Comparison of ENCODE assay signal across 18 cellular contexts in the genomic region with DNA sequence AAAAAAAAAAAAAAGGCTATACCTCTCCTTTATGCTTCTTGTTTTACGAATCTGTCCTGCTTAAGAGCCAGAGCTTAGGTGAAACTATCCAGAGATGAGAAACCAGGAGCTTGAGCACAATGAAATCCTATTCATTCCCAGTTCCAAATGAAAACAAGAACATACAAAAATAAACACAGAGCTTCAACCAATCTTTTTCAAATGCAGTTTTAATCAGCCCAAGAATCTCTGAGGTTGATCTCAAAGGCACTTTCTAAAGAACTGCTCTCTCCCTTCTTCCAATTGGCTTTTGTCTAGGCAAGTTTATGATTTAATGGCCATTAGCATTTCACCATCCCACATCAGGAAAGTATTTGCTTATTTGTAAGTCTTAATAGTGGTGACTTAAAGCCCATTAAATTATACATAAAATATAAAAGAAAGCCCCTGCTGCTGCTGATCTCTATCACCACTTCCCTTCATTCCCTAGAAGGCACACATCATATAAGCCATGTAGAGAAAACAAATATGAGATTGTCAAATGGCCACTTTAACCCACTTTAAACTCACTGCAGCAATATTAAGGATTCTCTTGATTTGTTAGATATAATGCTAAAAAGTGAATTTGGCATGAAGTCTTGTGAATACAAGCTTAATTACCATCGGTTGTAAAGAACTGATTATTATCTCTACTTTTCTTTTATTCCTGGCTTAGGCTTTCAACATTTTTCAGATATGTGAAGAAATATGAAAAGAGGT. TPM values are rescaled to one million over a fixed set of nuclear protein-coding genes. Genes with fewer than 3 reads are reported as not detected.
DNase-seq lines count a peak whose midpoint lies in the region; ATAC-seq and TF ChIP-seq lines count a peak whose summit lies in the region.
"Had no signal": no experiment of that assay in that cellular context is flagged by ENCODE, and none has a peak within 500 bp of the region (broad histone marks: within the 10 kb centered on the region; RNA-seq: fewer than 3 reads in every experiment).

No MANE protein-coding gene starts in this region.

- H3K23ac ChIP-seq in IMR-90 (ENCODE audit: low read depth, low read length), result no peak overlapping the region

- H2AK5ac ChIP-seq in IMR-90 (ENCODE audit: low read depth, low read length), result no peak overlapping the region

- no peak for TF ChIP-seq RAD21 in IMR-90 (IDR thresholded peaks at IDR 0.05; ENCODE audit: low read length)

- H3K36me3 ChIP-seq in IMR-90 (ENCODE audit: control insufficient read depth, insufficient read depth, low read length) (no peaks in the 10 kb centered on the region), neuron (ENCODE audit: insufficient read depth, low read length) (no peaks in the 10 kb centered on the region), lower lobe of right lung (no peaks in the 10 kb centered on the region)

- H3K27me3 ChIP-seq in IMR-90 (ENCODE audit: control insufficient read depth, insufficient read depth, low read length) (no peaks in the 10 kb centered on the region), neuron (ENCODE audit: insufficient read depth, low read length) (no peaks in the 10 kb centered on the region), lower lobe of right lung (ENCODE audit: low read depth) (no peaks in the 10 kb centered on the region)

- no CpG with 5 or more reads among the region's 2 CpGs for WGBS in IMR-90 (ENCODE audit: extremely low coverage in 2 of 2, insufficient read length in 1 of 2), 2 experiments

- no peak overlapping the region for H3K4ac ChIP-seq in IMR-90 (ENCODE audit: low read depth, low read length)

- no peak overlapping the region for H4K8ac ChIP-seq in IMR-90 (ENCODE audit: low read depth in 2 of 2, low read length in 2 of 2)

- H3K27ac ChIP-seq in IMR-90 (ENCODE audit: insufficient read depth, low read length) (no peak overlapping the region), lower lobe of right lung (no peak overlapping the region)
- H3K27ac ChIP-seq: KMS-11 had no signal

- H3K9me3 ChIP-seq in IMR-90 (ENCODE audit: control insufficient read depth, insufficient read depth, low read length) (no peaks in the 10 kb centered on the region), neuron (ENCODE audit: low read length) (no peaks in the 10 kb centered on the region), lower lobe of right lung (no peaks in the 10 kb centered on the region)

- H2AFZ ChIP-seq in IMR-90 (replicated peaks; ENCODE audit: low read length, poor library complexity) (no peak overlapping the region), neuron (ENCODE audit: low read depth, low read length) (peak overlapping the region; percentile 43)

- ATAC-seq in IMR-90 (ENCODE audit: low read depth), result no peak; the same call in 1 of the 2 replicates
- peak; percentile 24; the same call in 1 of the 3 replicates for ATAC-seq in SK-N-SH treated with all-trans-retinoic acid at 6 μM for 48 hours
- no peak for ATAC-seq in lower lobe of right lung
- ATAC-seq: HCT116, HepG2, Panc1 had no signal

- H2BK15ac ChIP-seq in IMR-90 (ENCODE audit: low read depth, low read length), result no peak overlapping the region

- CTCF ChIA-PET in IMR-90 (lab: Yijun Ruan, JAX), result interaction anchor here (1.1 kb wide), 1 partner anchor 44 kb away, joined by 3 read pairs; no protein-coding TSS in a partner anchor

- H4K5ac ChIP-seq in IMR-90 (ENCODE audit: low read depth, low read length), result no peak overlapping the region

- POLR2A ChIA-PET in IMR-90 (lab: Charles Lee; ENCODE audit: unreplicated experiment), result no interaction called here

- dilution Hi-C loops in IMR-90 (cut with HindIII; ENCODE audit: low sequenced_read_pairs, unreplicated experiment), result no loop called here

- no peak overlapping the region for H3K9ac ChIP-seq in IMR-90 (ENCODE audit: low read depth, low read length)
- H3K9ac ChIP-seq: KMS-11 had no signal

- no peaks in the 10 kb centered on the region; the same call in 1 of the 2 replicates for H3K4me1 ChIP-seq in IMR-90 (ENCODE audit: control insufficient read depth, insufficient read depth, low read length)
- H3K4me1 ChIP-seq in neuron (ENCODE audit: insufficient read depth, low read length), result no peaks in the 10 kb centered on the region
- no peaks in the 10 kb centered on the region for H3K4me1 ChIP-seq in lower lobe of right lung

- no peak overlapping the region for H3K18ac ChIP-seq in IMR-90 (ENCODE audit: low read depth, low read length)

- intact Hi-C loops in IMR-90 (cut with micrococcal nuclease), result no loop called here
- intact Hi-C loops in lower lobe of right lung (cut with DNase I), result no loop called here

- H3K14ac ChIP-seq in IMR-90 (replicated peaks; ENCODE audit: low read depth, low read length), result no peak overlapping the region

- no peaks in the 10 kb centered on the region for H3K79me1 ChIP-seq in IMR-90 (ENCODE audit: low read depth in 1 of 2, low read length in 2 of 2)

- DNase-seq in EH (ENCODE audit: low read depth), result peak; percentile 76
- DNase-seq in IMR-90, result peak; percentile 23
- DNase-seq in lower lobe of right lung, result no peak
- DNase-seq in KG1 (lab: John Stamatoyannopoulos, UW), result no peak
- no peak for DNase-seq in NCI-H1694 treated with DMSO at 0.1 percent for 48 hours (lab: John Stamatoyannopoulos, UW)
- DNase-seq: C1 segment of cervical spinal cord; CD8-positive, alpha-beta memory T cell; DMS53; NCI-H1048; NCI-H146; NCI-H226; NCI-H524 had no signal

- H4K20me1 ChIP-seq in IMR-90 (ENCODE audit: insufficient read depth, low read length), result no peaks in the 10 kb centered on the region

- no peak overlapping the region for H2BK20ac ChIP-seq in IMR-90 (ENCODE audit: low read depth, low read length)

- H3K9me1 ChIP-seq in IMR-90 (ENCODE audit: insufficient read depth, low read length), result no peaks in the 10 kb centered on the region

- BruUV-seq in IMR-90 (replicated peaks; lab: Mats Ljungman, UMichigan), result no TSS peak

- H2BK120ac ChIP-seq in IMR-90 (ENCODE audit: low read depth, low read length), result no peak overlapping the region

- TF ChIP-seq CTCF in IMR-90 (conservative IDR thresholded peaks at IDR 0.05; ENCODE audit: low read depth, low read length), result no peak
- TF ChIP-seq CTCF in lower lobe of right lung (IDR thresholded peaks at IDR 0.05), result no peak

- no peak overlapping the region for H3K4me2 ChIP-seq in IMR-90 (ENCODE audit: low read depth, low read length)
- H3K4me2 ChIP-seq: KMS-11 had no signal

- in situ Hi-C loops in IMR-90 (cut with MboI; ENCODE audit: low sequenced_read_pairs), result loop anchor here (25.0 kb wide), 1 partner anchor 443 kb away; a partner anchor contains a TSS

- H3K56ac ChIP-seq in IMR-90 (ENCODE audit: extremely low read depth, insufficient read depth, low read length), result no peak overlapping the region

- no peak overlapping the region for H2BK5ac ChIP-seq in IMR-90 (ENCODE audit: low read depth, low read length, poor library complexity, severe bottlenecking)

- no peak overlapping the region for H4K91ac ChIP-seq in IMR-90 (ENCODE audit: insufficient read depth, low read depth, low read length)

- H3K4me3 ChIP-seq in IMR-90 (ENCODE audit: insufficient read depth, low read depth, low read length), result no peak overlapping the region
- no peak overlapping the region for H3K4me3 ChIP-seq in neuron (ENCODE audit: low read length)
- H3K4me3 ChIP-seq in lower lobe of right lung, result no peak overlapping the region

- TF ChIP-seq POLR2A in IMR-90 (IDR thresholded peaks at IDR 0.05; ENCODE audit: low read depth, low read length), result no peak

- no peak overlapping the region for H2AK9ac ChIP-seq in IMR-90 (replicated peaks; ENCODE audit: low read depth, low read length, poor library complexity)

TF ChIP-seq in IMR-90, 13 proteins besides CTCF, POLR2A, EP300 and RAD21 (continues in another document):
- TF ChIP-seq CHD1 (IDR thresholded peaks at IDR 0.05; ENCODE audit: low read depth, low read length) (no peak), SMC3 (IDR thresholded peaks at IDR 0.05; ENCODE audit: low read depth, low read length) (no peak), MAFK (IDR thresholded peaks at IDR 0.05; ENCODE audit: low read depth, low read length) (no peak), CEBPB (IDR thresholded peaks at IDR 0.05; ENCODE audit: low read depth, low read length) (no peak), NFE2L2 (IDR thresholded peaks at IDR 0.05; ENCODE audit: low read depth, low read length) (no peak), MXI1 (IDR thresholded peaks at IDR 0.05; ENCODE audit: borderline replicate concordance, low read depth, low read length) (no peak), RCOR1 (IDR thresholded peaks at IDR 0.05; ENCODE audit: insufficient replicate concordance, low read length) (no peak)
- TF ChIP-seq, protein P1, sequence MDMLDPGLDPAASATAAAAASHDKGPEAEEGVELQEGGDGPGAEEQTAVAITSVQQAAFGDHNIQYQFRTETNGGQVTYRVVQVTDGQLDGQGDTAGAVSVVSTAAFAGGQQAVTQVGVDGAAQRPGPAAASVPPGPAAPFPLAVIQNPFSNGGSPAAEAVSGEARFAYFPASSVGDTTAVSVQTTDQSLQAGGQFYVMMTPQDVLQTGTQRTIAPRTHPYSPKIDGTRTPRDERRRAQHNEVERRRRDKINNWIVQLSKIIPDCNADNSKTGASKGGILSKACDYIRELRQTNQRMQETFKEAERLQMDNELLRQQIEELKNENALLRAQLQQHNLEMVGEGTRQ (IDR thresholded peaks at IDR 0.05; ENCODE audit: low read depth, low read length), result no peak

TF ChIP-seq in SK-N-SH treated with all-trans-retinoic acid at 6 μM for 48 hours, 23 proteins besides CTCF, POLR2A, EP300 and RAD21 (continues in another document):
- TF ChIP-seq BACH2 (CRISPR knock-in tag; IDR thresholded peaks at IDR 0.05; ENCODE audit: borderline replicate concordance), result no peak

RNA-seq across cellular contexts. Expression of a gene that starts 29.3 kb away (rescaled TPM):
- total RNA-seq in IMR-90 (2012; rRNA removed), result 135 and 179 TPM in 2 replicates
- 33.7 and 40.1 TPM in 2 replicates for polyA plus RNA-seq in IMR-90 (2012; rRNA removed)
- polyA plus RNA-seq in IMR-90 (2012; cell fraction: cytosol; rRNA removed), result 8.0 and 18.0 TPM in 2 replicates
- polyA plus RNA-seq in IMR-90 (2012; cell fraction: nucleus; rRNA removed; ENCODE audit: low replicate concordance), result 10.6 and 92.5 TPM in 2 replicates
- 13.6 TPM for total RNA-seq in lower lobe of right lung
- total RNA-seq: CD8-positive, alpha-beta memory T cell had no signal
- polyA plus RNA-seq: CD8-positive, alpha-beta memory T cell had no signal

Comparison
In these comparisons a context has a peak if more than half of its experiments do, and no peak if none do; other contexts are left out.
1. DNase-seq: peak in EH (single experiment) and IMR-90 (single experiment); none in lower lobe of right lung (single experiment), KG1 (single experiment) and NCI-H1694 treated with DMSO at 0.1 percent for 48 hours (single experiment).